9 cellular contexts compared by ENCODE assay signal in the genomic region with DNA sequence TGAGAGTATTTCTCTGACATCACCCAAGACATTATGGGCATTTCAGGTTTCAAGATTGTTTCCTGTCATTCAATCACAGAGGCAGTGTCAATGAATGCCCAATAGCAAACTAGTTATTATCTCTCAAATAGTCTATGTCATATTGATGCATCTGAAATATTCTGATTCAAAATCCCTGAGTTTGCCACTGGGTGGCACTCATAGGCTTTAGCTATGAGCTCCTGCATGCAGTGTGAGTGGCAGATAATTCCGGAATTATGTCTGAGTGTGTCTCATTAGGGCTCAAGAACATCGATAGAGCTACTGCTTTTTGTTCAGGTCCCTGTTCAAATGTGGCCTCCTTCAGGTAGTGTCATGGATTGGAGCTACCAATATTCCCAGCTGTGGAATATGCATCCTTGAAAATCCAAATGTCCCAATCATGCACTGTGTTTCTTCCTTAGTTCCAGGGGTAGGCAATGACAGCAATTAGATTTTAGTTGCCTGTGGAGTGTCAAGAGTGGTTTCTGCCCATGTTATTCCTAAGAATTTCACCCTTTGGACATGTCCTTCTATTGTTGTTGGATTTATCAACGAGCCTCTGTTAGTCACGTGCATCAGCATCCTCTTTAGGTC. TPM values are rescaled to one million over a fixed set of nuclear protein-coding genes. Genes with fewer than 3 reads are reported as not detected.
DNase-seq lines count a peak whose midpoint lies in the region; ATAC-seq and TF ChIP-seq lines count a peak whose summit lies in the region.
"Had no signal": no experiment of that assay in that cellular context is flagged by ENCODE, and none has a peak within 500 bp of the region (broad histone marks: within the 10 kb centered on the region; RNA-seq: fewer than 3 reads in every experiment).

No MANE protein-coding gene starts in this region.

- H3K4me3 ChIP-seq in GM12864 (ENCODE audit: low read depth, low read length), result no peak overlapping the region

- peaks cover 14 to 54% of the 10 kb centered on the region in 2 donors for H3K27me3 Mint-ChIP-seq in natural killer cell (ENCODE audit: low read depth in 2 of 2)

- no peaks in the 10 kb centered on the region for H3K9me3 Mint-ChIP-seq in natural killer cell

- H3K4me3 Mint-ChIP-seq in natural killer cell, result no peak overlapping the region

- no peak overlapping the region for H3K27ac Mint-ChIP-seq in natural killer cell

- intact Hi-C loops in natural killer cell (cut with micrococcal nuclease), result loop anchor here (1.0 kb wide), 1 partner anchor 82 kb away; no protein-coding TSS in a partner anchor

- DNase-seq in ACHN, result peak; percentile 61
- peak; percentile 15 for DNase-seq in GM12864 (ENCODE audit: low read depth)
- peak; percentile 61 for DNase-seq in NCI-H1694 treated with DMSO at 0.1 percent for 48 hours (lab: John Stamatoyannopoulos, UW)
- peak; percentile 62 for DNase-seq in activated CD4-positive, alpha-beta T cell treated with anti-CD3 and anti-CD28 coated beads for 48 hours
- DNase-seq in natural killer cell, result no peak

- ATAC-seq in esophagus mucosa, result peak; percentile 80
- peak; percentile 44 to 74 (median 64) for ATAC-seq in natural killer cell
- no peak for ATAC-seq in GM19324 (IDR thresholded peaks at IDR 0.05; ENCODE audit: low FRiP score, unreplicated experiment)
- no peak for ATAC-seq in GM19351 (IDR thresholded peaks at IDR 0.05; ENCODE audit: unreplicated experiment)

- TF ChIP-seq CTCF in GM12864 (IDR thresholded peaks at IDR 0.05; ENCODE audit: low read depth, low read length, missing control alignments), result peak; percentile 56
- TF ChIP-seq CTCF in natural killer cell (IDR thresholded peaks at IDR 0.05), result peak; percentile 54

- H3K36me3 Mint-ChIP-seq in natural killer cell, result no peaks in the 10 kb centered on the region

- in situ Hi-C loops in ACHN (cut with HindIII; ENCODE audit: low pct_ligation_motif_present, low pct_unique_long_range_greater_than_20kb, low sequenced_read_pairs), result no loop called here

- H3K4me1 Mint-ChIP-seq in natural killer cell, result no peaks in the 10 kb centered on the region

RNA-seq across cellular contexts. Expression of a gene that starts 7.8 kb away (rescaled TPM):
- not detected for total RNA-seq in esophagus mucosa
- not detected for total RNA-seq in natural killer cell

RNA-seq across cellular contexts. Expression of a gene that starts 30.9 kb away (rescaled TPM):
- total RNA-seq in esophagus mucosa, result not detected
- total RNA-seq in natural killer cell, result not detected
- total RNA-seq: lower leg skin had no signal

RNA-seq across cellular contexts. Expression of a gene that starts 35.9 kb away (rescaled TPM):
- total RNA-seq in esophagus mucosa, result 131 TPM
- 100 to 1,000 TPM in 2 of 3 donors, 10 to 100 TPM in 1; 90.6 to 146 (median 107) TPM for total RNA-seq in natural killer cell

Comparison
In these comparisons a context has a peak if more than half of its experiments do, and no peak if none do; other contexts are left out.
1. ATAC-seq: peak in esophagus mucosa (single experiment) and natural killer cell (3 of 3); none in GM19324 (single experiment) and GM19351 (single experiment).